ENCODE assay signal across 16 cellular contexts in genomic region chr12:102426599-102427541, GRCh38. TPM values are rescaled to one million over a fixed set of nuclear protein-coding genes. Genes with fewer than 3 reads are reported as not detected.
DNase-seq lines count a peak whose midpoint lies in the region; ATAC-seq, FAIRE-seq and TF ChIP-seq lines count a peak whose summit lies in the region.
"Had no signal": no experiment of that assay in that cellular context is flagged by ENCODE, and none has a peak within 500 bp of the region (broad histone marks: within the 10 kb centered on the region; RNA-seq: fewer than 3 reads in every experiment).

No MANE protein-coding gene starts in this region.

- no peak overlapping the region for H3K27ac Mint-ChIP-seq in astrocyte (ENCODE audit: unreplicated experiment)
- H3K27ac Mint-ChIP-seq in stimulated activated naive CD8-positive, alpha-beta T cell treated with anti-CD3 and anti-CD28 coated beads, Interleukin-15, amount 100 ng/mL, for 72 hours, result no peak overlapping the region
- H3K27ac Mint-ChIP-seq: activated CD4-positive, alpha-beta T cell treated with anti-CD3 and anti-CD28 coated beads for 36 hours; activated T-helper 1 cell treated with anti-CD3 and anti-CD28 coated beads, Interleukin-12 subunit alpha, Interleukin-12 subunit beta, Interleukin-2, Interleukin-4 antibody, amounts not matched to agents 30 ng/mL and 10 ng/mL and 1 ng/mL, durations not matched to agents 14 hours and 24 hours and 36 hours had no signal

- WGBS in suprapubic skin, result 39% methylated on average over 8 of the region's 8 CpGs

- H3K4me3 ChIP-seq in astrocyte (ENCODE audit: insufficient read depth, low read depth, low read length), result no peak overlapping the region
- H3K4me3 ChIP-seq in suprapubic skin, result no peak overlapping the region

- peak; percentile 46 for DNase-seq in M059J (ENCODE audit: low read depth)
- DNase-seq in astrocyte (ENCODE audit: low read depth), result peak; percentile 49
- no peak for DNase-seq in left lobe of liver (ENCODE audit: low spot score)
- no peak for DNase-seq in suprapubic skin (ENCODE audit: low spot score in 2 of 2)
- no peak for DNase-seq in stimulated activated naive CD8-positive, alpha-beta T cell treated with anti-CD3 and anti-CD28 coated beads, Interleukin-15, amount 100 ng/mL, for 72 hours
- no peak for DNase-seq in COLO829 (ENCODE audit: low spot score)
- DNase-seq in ecto neural progenitor cell (ENCODE audit: low spot score), result no peak
- DNase-seq: activated CD4-positive, alpha-beta T cell treated with anti-CD3 and anti-CD28 coated beads for 36 hours; H7; NCI-H1417; stimulated activated naive CD8-positive, alpha-beta T cell treated with anti-CD3 and anti-CD28 coated beads, Interleukin-15, Interleukin-2, amounts not matched to agents 100 U/mL and 50 U/mL, for 24 hours had no signal

- no peaks in the 10 kb centered on the region for H3K36me3 Mint-ChIP-seq in astrocyte (ENCODE audit: low read depth, unreplicated experiment)

- no peak overlapping the region for H3K4me3 Mint-ChIP-seq in astrocyte (ENCODE audit: unreplicated experiment)
- no peak overlapping the region for H3K4me3 Mint-ChIP-seq in stimulated activated naive CD8-positive, alpha-beta T cell treated with anti-CD3 and anti-CD28 coated beads, Interleukin-15, amount 100 ng/mL, for 72 hours
- H3K4me3 Mint-ChIP-seq: activated CD4-positive, alpha-beta T cell treated with anti-CD3 and anti-CD28 coated beads for 36 hours; activated T-helper 1 cell treated with anti-CD3 and anti-CD28 coated beads, Interleukin-12 subunit alpha, Interleukin-12 subunit beta, Interleukin-2, Interleukin-4 antibody, amounts not matched to agents 30 ng/mL and 10 ng/mL and 1 ng/mL, durations not matched to agents 14 hours and 24 hours and 36 hours had no signal

- TF ChIP-seq CTCF in astrocyte (IDR thresholded peaks at IDR 0.05; ENCODE audit: insufficient read depth, low read depth, low read length), result no peak
- TF ChIP-seq CTCF in suprapubic skin (IDR thresholded peaks at IDR 0.05), result no peak

- no peak for FAIRE-seq in astrocyte (lab: Jason Lieb, UNC)
- FAIRE-seq: D721Med, keratinocyte had no signal

- no peak overlapping the region for H3K9ac ChIP-seq in astrocyte (ENCODE audit: low read length)

- H3K27ac ChIP-seq in astrocyte (ENCODE audit: low read depth, low read length), result no peak overlapping the region
- H3K27ac ChIP-seq in suprapubic skin, result peak overlapping the region; percentile 66
- H3K27ac ChIP-seq: neutrophil had no signal

- H2AFZ ChIP-seq in astrocyte (ENCODE audit: low read depth, low read length), result peak overlapping the region; percentile 48

- peak; percentile 19 for ATAC-seq in left lobe of liver
- ATAC-seq in stimulated activated naive CD8-positive, alpha-beta T cell treated with anti-CD3 and anti-CD28 coated beads, Interleukin-15, amount 100 ng/mL, for 72 hours, result no peak
- ATAC-seq: activated CD4-positive, alpha-beta T cell treated with anti-CD3 and anti-CD28 coated beads for 36 hours; stimulated activated naive CD8-positive, alpha-beta T cell treated with anti-CD3 and anti-CD28 coated beads, Interleukin-15, Interleukin-2, amounts not matched to agents 100 U/mL and 50 U/mL, for 24 hours had no signal

- H3K36me3 ChIP-seq in astrocyte (ENCODE audit: insufficient read depth, low read length), result no peaks in the 10 kb centered on the region
- H3K36me3 ChIP-seq in suprapubic skin, result no peaks in the 10 kb centered on the region
- H3K36me3 ChIP-seq: neutrophil had no signal

- TF ChIP-seq POLR2A in suprapubic skin (IDR thresholded peaks at IDR 0.05), result no peak

- H3K9me3 Mint-ChIP-seq in astrocyte (ENCODE audit: unreplicated experiment), result no peaks in the 10 kb centered on the region
- H3K9me3 Mint-ChIP-seq in stimulated activated naive CD8-positive, alpha-beta T cell treated with anti-CD3 and anti-CD28 coated beads, Interleukin-15, amount 100 ng/mL, for 72 hours, result peaks cover 0 to 5% of the 10 kb centered on the region in 2 donors
- H3K9me3 Mint-ChIP-seq: activated T-helper 1 cell treated with anti-CD3 and anti-CD28 coated beads, Interleukin-12 subunit alpha, Interleukin-12 subunit beta, Interleukin-2, Interleukin-4 antibody, amounts not matched to agents 30 ng/mL and 10 ng/mL and 1 ng/mL, durations not matched to agents 14 hours and 24 hours and 36 hours had no signal

- TF ChIP-seq EP300 in suprapubic skin (IDR thresholded peaks at IDR 0.05), result no peak

- peaks cover 6% of the 10 kb centered on the region for H3K4me1 ChIP-seq in astrocyte (ENCODE audit: insufficient read depth, low read length)
- peaks cover 19% of the 10 kb centered on the region for H3K4me1 ChIP-seq in suprapubic skin

- H3K9me3 ChIP-seq in astrocyte (ENCODE audit: insufficient read depth, low read depth, low read length), result no peaks in the 10 kb centered on the region
- H3K9me3 ChIP-seq in suprapubic skin, result no peaks in the 10 kb centered on the region
- H3K9me3 ChIP-seq: neutrophil had no signal

- H3K27me3 Mint-ChIP-seq in astrocyte (ENCODE audit: low read depth, unreplicated experiment), result no peaks in the 10 kb centered on the region
- peaks cover 36% of the 10 kb centered on the region for H3K27me3 Mint-ChIP-seq in stimulated activated naive CD8-positive, alpha-beta T cell treated with anti-CD3 and anti-CD28 coated beads, Interleukin-15, amount 100 ng/mL, for 72 hours

- H3K4me2 ChIP-seq in astrocyte (ENCODE audit: low read length), result peak overlapping the region; percentile 26

- H3K27me3 ChIP-seq in astrocyte (ENCODE audit: insufficient read depth, low read length) (no peaks in the 10 kb centered on the region), suprapubic skin (no peaks in the 10 kb centered on the region)
- H3K27me3 ChIP-seq: neutrophil had no signal

- peaks cover 6% of the 10 kb centered on the region for H3K4me1 Mint-ChIP-seq in astrocyte (ENCODE audit: low read depth, unreplicated experiment)
- H3K4me1 Mint-ChIP-seq in stimulated activated naive CD8-positive, alpha-beta T cell treated with anti-CD3 and anti-CD28 coated beads, Interleukin-15, amount 100 ng/mL, for 72 hours, result peaks cover 6% of the 10 kb centered on the region
- H3K4me1 Mint-ChIP-seq: activated CD4-positive, alpha-beta T cell treated with anti-CD3 and anti-CD28 coated beads for 36 hours had no signal

- H4K20me1 ChIP-seq in astrocyte (ENCODE audit: insufficient read depth, low read length), result no peaks in the 10 kb centered on the region

- H3K79me2 ChIP-seq in astrocyte (ENCODE audit: insufficient read depth, low read length), result no peaks in the 10 kb centered on the region

RNA-seq across cellular contexts. Expression of gene IGF1, which starts 53.5 kb away (rescaled TPM):
- not detected in 2 replicates for total RNA-seq in M059J (2014; rRNA removed; shearing (Covaris generic))
- total RNA-seq in astrocyte, result 1.9 and 2.3 TPM in 2 replicates
- total RNA-seq in left lobe of liver, result 37.3 TPM
- 10 to 100 TPM in 2 of 4 donors, 1 to 10 TPM in 2; 5.9 to 19.7 (median 11.7) TPM for total RNA-seq in suprapubic skin
- total RNA-seq: activated CD4-positive, alpha-beta T cell treated with anti-CD3 and anti-CD28 coated beads for 36 hours; H7; HT1080 had no signal

Comparison
In these comparisons a context has a peak if more than half of its experiments do, and no peak if none do; other contexts are left out.
1. DNase-seq: peak in M059J (single experiment) and astrocyte (single experiment); none in left lobe of liver (single experiment), suprapubic skin (0 of 2), stimulated activated naive CD8-positive, alpha-beta T cell treated with anti-CD3 and anti-CD28 coated beads, Interleukin-15, amount 100 ng/mL, for 72 hours (0 of 2), COLO829 (single experiment) and ecto neural progenitor cell (single experiment).